ENCODE assay signal across 10 cellular contexts in genomic region chr7:45818763-45819162, GRCh38. TPM values are rescaled to one million over a fixed set of nuclear protein-coding genes. Genes with fewer than 3 reads are reported as not detected.
"Had no signal": no experiment of that assay in that cellular context is flagged by ENCODE, and none has a peak within 500 bp of the region (broad histone marks: within the 10 kb centered on the region; RNA-seq: fewer than 3 reads in every experiment).

No MANE protein-coding gene starts in this region.

RNA-seq across cellular contexts. Expression of gene CCDC201, which starts 54.1 kb away (rescaled TPM):
- total RNA-seq: OCI-LY7, PC-9, Peyer's patch, Right ventricle myocardium inferior, Right ventricle myocardium superior, RPMI7951, SJCRH30, SJSA1, SK-MEL-5 had no signal
- polyA plus RNA-seq: SK-N-SH had no signal
